Comparison of ENCODE assay signal across 3 cellular contexts in the genomic region with DNA sequence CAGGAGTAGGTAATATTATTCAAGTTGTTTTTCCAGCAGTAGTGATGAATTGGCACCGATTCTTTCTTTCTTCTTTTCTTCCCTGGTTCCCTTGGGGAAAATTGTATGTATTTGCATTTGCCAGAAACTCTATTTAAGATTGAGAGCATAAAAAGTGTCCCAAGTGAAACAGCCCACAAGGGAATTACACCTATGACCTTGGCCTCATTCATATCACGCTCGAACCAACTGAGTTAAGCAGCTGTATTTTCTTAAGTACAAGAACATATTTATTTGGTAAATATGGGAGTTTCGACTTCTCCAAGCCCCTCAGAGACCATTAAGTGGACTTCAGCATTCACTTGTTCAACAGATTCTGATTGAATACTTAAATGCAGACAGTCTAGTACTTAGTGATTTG.
TF ChIP-seq lines count a peak whose summit lies in the region.

No MANE protein-coding gene starts in this region.

TF ChIP-seq in A549, 52 proteins besides CTCF, POLR2A, EP300 and RAD21 (continues in another document):
- TF ChIP-seq FOXS1 (CRISPR knock-in tag; IDR thresholded peaks at IDR 0.05): no peak
- no peak for TF ChIP-seq TFCP2L1 (CRISPR knock-in tag; IDR thresholded peaks at IDR 0.05)
- TF ChIP-seq ZSCAN20 (CRISPR knock-in tag; IDR thresholded peaks at IDR 0.05): no peak
- no peak for TF ChIP-seq EHF (CRISPR knock-in tag; IDR thresholded peaks at IDR 0.05)
- no peak for TF ChIP-seq HEYL (CRISPR knock-in tag; IDR thresholded peaks at IDR 0.05)
- TF ChIP-seq NR3C1 (IDR thresholded peaks at IDR 0.05): no peak
- TF ChIP-seq KDM5A (IDR thresholded peaks at IDR 0.05): no peak
- TF ChIP-seq, protein P1, sequence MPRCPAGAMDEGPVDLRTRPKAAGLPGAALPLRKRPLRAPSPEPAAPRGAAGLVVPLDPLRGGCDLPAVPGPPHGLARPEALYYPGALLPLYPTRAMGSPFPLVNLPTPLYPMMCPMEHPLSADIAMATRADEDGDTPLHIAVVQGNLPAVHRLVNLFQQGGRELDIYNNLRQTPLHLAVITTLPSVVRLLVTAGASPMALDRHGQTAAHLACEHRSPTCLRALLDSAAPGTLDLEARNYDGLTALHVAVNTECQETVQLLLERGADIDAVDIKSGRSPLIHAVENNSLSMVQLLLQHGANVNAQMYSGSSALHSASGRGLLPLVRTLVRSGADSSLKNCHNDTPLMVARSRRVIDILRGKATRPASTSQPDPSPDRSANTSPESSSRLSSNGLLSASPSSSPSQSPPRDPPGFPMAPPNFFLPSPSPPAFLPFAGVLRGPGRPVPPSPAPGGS (IDR thresholded peaks at IDR 0.05): no peak
- TF ChIP-seq, protein P2, sequence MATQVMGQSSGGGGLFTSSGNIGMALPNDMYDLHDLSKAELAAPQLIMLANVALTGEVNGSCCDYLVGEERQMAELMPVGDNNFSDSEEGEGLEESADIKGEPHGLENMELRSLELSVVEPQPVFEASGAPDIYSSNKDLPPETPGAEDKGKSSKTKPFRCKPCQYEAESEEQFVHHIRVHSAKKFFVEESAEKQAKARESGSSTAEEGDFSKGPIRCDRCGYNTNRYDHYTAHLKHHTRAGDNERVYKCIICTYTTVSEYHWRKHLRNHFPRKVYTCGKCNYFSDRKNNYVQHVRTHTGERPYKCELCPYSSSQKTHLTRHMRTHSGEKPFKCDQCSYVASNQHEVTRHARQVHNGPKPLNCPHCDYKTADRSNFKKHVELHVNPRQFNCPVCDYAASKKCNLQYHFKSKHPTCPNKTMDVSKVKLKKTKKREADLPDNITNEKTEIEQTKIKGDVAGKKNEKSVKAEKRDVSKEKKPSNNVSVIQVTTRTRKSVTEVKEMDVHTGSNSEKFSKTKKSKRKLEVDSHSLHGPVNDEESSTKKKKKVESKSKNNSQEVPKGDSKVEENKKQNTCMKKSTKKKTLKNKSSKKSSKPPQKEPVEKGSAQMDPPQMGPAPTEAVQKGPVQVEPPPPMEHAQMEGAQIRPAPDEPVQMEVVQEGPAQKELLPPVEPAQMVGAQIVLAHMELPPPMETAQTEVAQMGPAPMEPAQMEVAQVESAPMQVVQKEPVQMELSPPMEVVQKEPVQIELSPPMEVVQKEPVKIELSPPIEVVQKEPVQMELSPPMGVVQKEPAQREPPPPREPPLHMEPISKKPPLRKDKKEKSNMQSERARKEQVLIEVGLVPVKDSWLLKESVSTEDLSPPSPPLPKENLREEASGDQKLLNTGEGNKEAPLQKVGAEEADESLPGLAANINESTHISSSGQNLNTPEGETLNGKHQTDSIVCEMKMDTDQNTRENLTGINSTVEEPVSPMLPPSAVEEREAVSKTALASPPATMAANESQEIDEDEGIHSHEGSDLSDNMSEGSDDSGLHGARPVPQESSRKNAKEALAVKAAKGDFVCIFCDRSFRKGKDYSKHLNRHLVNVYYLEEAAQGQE (IDR thresholded peaks at IDR 0.05): no peak
- no peak for TF ChIP-seq CEBPB (IDR thresholded peaks at IDR 0.05)
- TF ChIP-seq RNF2 (IDR thresholded peaks at IDR 0.05; ENCODE audit: borderline replicate concordance, low read depth): no peak
- TF ChIP-seq ZC3H11A (IDR thresholded peaks at IDR 0.05): no peak
- TF ChIP-seq NFE2L2 (conservative IDR thresholded peaks at IDR 0.05; ENCODE audit: low read length): no peak
- TF ChIP-seq RCOR1 (IDR thresholded peaks at IDR 0.05; ENCODE audit: low read depth, low read length): no peak
- no peak for TF ChIP-seq RFX5 (IDR thresholded peaks at IDR 0.05)
- TF ChIP-seq, protein P3, sequence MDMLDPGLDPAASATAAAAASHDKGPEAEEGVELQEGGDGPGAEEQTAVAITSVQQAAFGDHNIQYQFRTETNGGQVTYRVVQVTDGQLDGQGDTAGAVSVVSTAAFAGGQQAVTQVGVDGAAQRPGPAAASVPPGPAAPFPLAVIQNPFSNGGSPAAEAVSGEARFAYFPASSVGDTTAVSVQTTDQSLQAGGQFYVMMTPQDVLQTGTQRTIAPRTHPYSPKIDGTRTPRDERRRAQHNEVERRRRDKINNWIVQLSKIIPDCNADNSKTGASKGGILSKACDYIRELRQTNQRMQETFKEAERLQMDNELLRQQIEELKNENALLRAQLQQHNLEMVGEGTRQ (IDR thresholded peaks at IDR 0.05): no peak
- TF ChIP-seq, protein P4, sequence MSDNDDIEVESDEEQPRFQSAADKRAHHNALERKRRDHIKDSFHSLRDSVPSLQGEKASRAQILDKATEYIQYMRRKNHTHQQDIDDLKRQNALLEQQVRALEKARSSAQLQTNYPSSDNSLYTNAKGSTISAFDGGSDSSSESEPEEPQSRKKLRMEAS (IDR thresholded peaks at IDR 0.05): no peak

TF ChIP-seq in GM23338, 12 proteins besides CTCF, POLR2A, EP300 and RAD21 (continues in another document):
- TF ChIP-seq EZH2 (IDR thresholded peaks at IDR 0.05; ENCODE audit: low read depth, unreplicated experiment): no peak
- TF ChIP-seq CREB1 (CRISPR knock-in tag; IDR thresholded peaks at IDR 0.05; ENCODE audit: low read depth): no peak
- TF ChIP-seq, protein P5, sequence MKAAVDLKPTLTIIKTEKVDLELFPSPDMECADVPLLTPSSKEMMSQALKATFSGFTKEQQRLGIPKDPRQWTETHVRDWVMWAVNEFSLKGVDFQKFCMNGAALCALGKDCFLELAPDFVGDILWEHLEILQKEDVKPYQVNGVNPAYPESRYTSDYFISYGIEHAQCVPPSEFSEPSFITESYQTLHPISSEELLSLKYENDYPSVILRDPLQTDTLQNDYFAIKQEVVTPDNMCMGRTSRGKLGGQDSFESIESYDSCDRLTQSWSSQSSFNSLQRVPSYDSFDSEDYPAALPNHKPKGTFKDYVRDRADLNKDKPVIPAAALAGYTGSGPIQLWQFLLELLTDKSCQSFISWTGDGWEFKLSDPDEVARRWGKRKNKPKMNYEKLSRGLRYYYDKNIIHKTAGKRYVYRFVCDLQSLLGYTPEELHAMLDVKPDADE (IDR thresholded peaks at IDR 0.05): no peak
- TF ChIP-seq STAT1 (IDR thresholded peaks at IDR 0.05; ENCODE audit: unreplicated experiment): no peak
- no peak for TF ChIP-seq ZNF114 (CRISPR knock-in tag; IDR thresholded peaks at IDR 0.05)
- TF ChIP-seq, protein P2 (IDR thresholded peaks at IDR 0.05; ENCODE audit: unreplicated experiment): no peak

TF ChIP-seq in H1, 55 proteins besides CTCF, POLR2A, EP300 and RAD21:
- no peak for TF ChIP-seq SP4 (IDR thresholded peaks at IDR 0.05; ENCODE audit: low read length)
- TF ChIP-seq SP1 (IDR thresholded peaks at IDR 0.05; ENCODE audit: low read depth, low read length): no peak
- TF ChIP-seq SAP30 (IDR thresholded peaks at IDR 0.05; ENCODE audit: insufficient read depth, insufficient replicate concordance, low read length): no peak
- no peak for TF ChIP-seq BACH1 (IDR thresholded peaks at IDR 0.05; ENCODE audit: low read length)
- no peak for TF ChIP-seq TCF12 (IDR thresholded peaks at IDR 0.05; ENCODE audit: low read depth, low read length)
- TF ChIP-seq KDM4A (IDR thresholded peaks at IDR 0.05; ENCODE audit: low read depth, low read length, severe bottlenecking): no peak
- no peak for TF ChIP-seq ASH2L (IDR thresholded peaks at IDR 0.05; ENCODE audit: low read length)
- TF ChIP-seq BCL11A (IDR thresholded peaks at IDR 0.05; ENCODE audit: low read depth in 2 of 2, low read length in 2 of 2): no peak
- no peak for TF ChIP-seq CTBP2 (IDR thresholded peaks at IDR 0.05; ENCODE audit: borderline replicate concordance, insufficient read depth, insufficient read length, low read length)
- TF ChIP-seq SIX5 (IDR thresholded peaks at IDR 0.05; ENCODE audit: low read depth, low read length): no peak
- no peak for TF ChIP-seq TAF1 (IDR thresholded peaks at IDR 0.05; ENCODE audit: low read depth, low read length)
- no peak for TF ChIP-seq SIRT6 (IDR thresholded peaks at IDR 0.05; ENCODE audit: low read length)
- no peak for TF ChIP-seq HDAC6 (IDR thresholded peaks at IDR 0.05; ENCODE audit: low read depth, low read length)
- no peak for TF ChIP-seq POU5F1 (IDR thresholded peaks at IDR 0.05; ENCODE audit: low read depth, low read length)
